ENCODE assay signal across 27 cellular contexts in the genomic region with DNA sequence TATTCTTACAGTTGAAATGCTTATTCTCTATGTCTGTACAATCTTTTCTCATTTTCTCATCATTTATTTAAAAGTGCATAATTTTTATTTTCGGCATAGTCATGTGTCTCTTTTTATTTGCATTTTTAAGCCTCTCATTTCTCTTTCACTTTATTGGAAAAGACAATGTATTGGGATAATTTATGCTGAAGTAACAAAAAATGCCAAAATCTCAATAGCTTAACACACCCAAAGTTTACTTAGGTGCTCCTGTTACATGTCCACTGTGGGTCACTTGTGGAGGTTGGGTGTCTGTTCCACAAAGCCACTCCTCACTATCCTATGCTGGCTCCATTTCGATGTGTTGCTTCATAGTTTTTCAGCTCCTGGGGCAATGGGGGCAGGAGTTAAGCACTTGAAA.
"Had no signal": no experiment of that assay in that cellular context is flagged by ENCODE, and none has a peak within 500 bp of the region (broad histone marks: within the 10 kb centered on the region; RNA-seq: fewer than 3 reads in every experiment).

No MANE protein-coding gene starts in this region.

- ATAC-seq: stimulated activated effector memory CD8-positive, alpha-beta T cell treated with anti-CD3 and anti-CD28 coated beads, Interleukin-12 subunit alpha, Interleukin-12 subunit beta, amount 100 ng/mL, for 72 hours; stimulated activated memory B cell treated with anti-CD40 and anti-IgM and Interleukin-4, amounts not matched to agents 10 μg/mL and 1 μg/mL and 100 μg/mL, for 72 hours; stimulated activated naive B cell treated with anti-CD40 and anti-IgM and Interleukin-4, amounts not matched to agents 10 μg/mL and 1 μg/mL and 100 μg/mL, for 72 hours; stimulated activated naive CD8-positive, alpha-beta T cell treated with anti-CD3 and anti-CD28 coated beads, Interleukin-15, amount 100 ng/mL, for 72 hours; stimulated activated naive CD8-positive, alpha-beta T cell treated with anti-CD3 and anti-CD28 coated beads, Interleukin-15, Interleukin-2, amounts not matched to agents 100 U/mL and 50 U/mL, for 24 hours; upper lobe of right lung had no signal

- H3K36me3 ChIP-seq: stomach, suprapubic skin, thoracic aorta, thyroid gland, tibial artery, tibial nerve, transverse colon, upper lobe of left lung, upper lobe of right lung, uterus, vagina had no signal

- H3K4me3 ChIP-seq: stomach, suprapubic skin, testis, thoracic aorta, thyroid gland, tibial artery, tibial nerve, transverse colon, upper lobe of left lung, upper lobe of right lung, uterus, vagina had no signal

- H3K27ac ChIP-seq: stomach, suprapubic skin, testis, thoracic aorta, thyroid gland, tibial artery, tibial nerve, transverse colon, upper lobe of left lung, upper lobe of right lung, uterus, vagina had no signal

- H3K27me3 ChIP-seq: stomach, suprapubic skin, testis, thyroid gland, tibial artery, tibial nerve, transverse colon, upper lobe of left lung, upper lobe of right lung, uterus, vagina had no signal

- H3K9me3 ChIP-seq: stomach, suprapubic skin, testis, thoracic aorta, thyroid gland, tibial artery, tibial nerve, transverse colon, upper lobe of left lung, upper lobe of right lung, uterus, vagina had no signal

- DNase-seq: stimulated activated CD4-positive, alpha-beta T cell treated with anti-CD3 and anti-CD28 coated beads, Interleukin-2, amount 100 ng/mL, for 48 hours; stimulated activated CD4-positive, alpha-beta T cell treated with anti-CD3 and anti-CD28 coated beads, Interleukin-4, amount 100 ng/mL, for 1 hour; stimulated activated CD4-positive, alpha-beta T cell treated with anti-CD3 and anti-CD28 coated beads, Interleukin-4, amount 100 ng/mL, for 24 hours; stimulated activated CD4-positive, alpha-beta T cell treated with anti-CD3 and anti-CD28 coated beads, Interleukin-4, amount 100 ng/mL, for 4 hours; stimulated activated CD8-positive, alpha-beta memory T cell treated with anti-CD3 and anti-CD28 coated beads, Interleukin-4, amount 100 ng/mL, for 48 hours; stimulated activated naive B cell treated with anti-CD40 and anti-IgM and Interleukin-4, amounts not matched to agents 10 μg/mL and 1 μg/mL and 100 μg/mL, for 72 hours; stimulated activated naive CD4-positive, alpha-beta T cell; stimulated activated naive CD4-positive, alpha-beta T cell treated with Interleukin-2 at 50 U/mL for 16 hours; stimulated activated naive CD8-positive, alpha-beta T cell treated with anti-CD3 and anti-CD28 coated beads, Interleukin-15, amount 100 ng/mL, for 72 hours; stimulated activated naive CD8-positive, alpha-beta T cell treated with anti-CD3 and anti-CD28 coated beads, Interleukin-15, Interleukin-2, amounts not matched to agents 100 U/mL and 50 U/mL, for 24 hours; stomach; substantia nigra; testis; thyroid gland; tibial artery; transverse colon; trophoblast cell; upper lobe of left lung; upper lobe of right lung; uterus had no signal

- FAIRE-seq: urothelium cell line had no signal

- H3K4me1 ChIP-seq: stomach, suprapubic skin, testis, thyroid gland, tibial artery, tibial nerve, transverse colon, upper lobe of left lung, upper lobe of right lung, uterus, vagina had no signal
